ENCODE assay signal across 24 cellular contexts in genomic region chr15:99514306-99514705, GRCh38. TPM values are rescaled to one million over a fixed set of nuclear protein-coding genes. Genes with fewer than 3 reads are reported as not detected.
DNase-seq lines count a peak whose midpoint lies in the region; ATAC-seq, FAIRE-seq and TF ChIP-seq lines count a peak whose summit lies in the region.
"Had no signal": no experiment of that assay in that cellular context is flagged by ENCODE, and none has a peak within 500 bp of the region (broad histone marks: within the 10 kb centered on the region; RNA-seq: fewer than 3 reads in every experiment).

No MANE protein-coding gene starts in this region.

- no peaks in the 10 kb centered on the region for H3K36me3 ChIP-seq in Karpas-422 (ENCODE audit: insufficient read depth, low read length)
- no peaks in the 10 kb centered on the region for H3K36me3 ChIP-seq in bronchial epithelial cell (ENCODE audit: control insufficient read depth, insufficient read depth, low read length)
- H3K36me3 ChIP-seq in spleen = no peaks in the 10 kb centered on the region
- no peaks in the 10 kb centered on the region for H3K36me3 ChIP-seq in left lung
- H3K36me3 ChIP-seq in mammary epithelial cell (ENCODE audit: insufficient read depth, low read length) = no peaks in the 10 kb centered on the region
- H3K36me3 ChIP-seq: esophagus muscularis mucosa, Peyer's patch, right atrium auricular region, SJSA1 had no signal

- intact Hi-C loops in activated CD4-positive, alpha-beta T cell treated with anti-CD3 and anti-CD28 coated beads for 36 hours (cut with DNase I, micrococcal nuclease) = no loop called here
- intact Hi-C loops in spleen (cut with DNase I; ENCODE audit: low total_unique reads) = no loop called here
- intact Hi-C loops in left lung (cut with DNase I) = no loop called here
- intact Hi-C loops in mammary epithelial cell (cut with micrococcal nuclease) = loop anchor here (5.0 kb wide), 1 partner anchor 107 kb away; no protein-coding TSS in a partner anchor

- POLR2A ChIA-PET in activated CD4-positive, alpha-beta T cell treated with anti-CD3 and anti-CD28 coated beads for 36 hours (lab: Charles Lee) = no interaction called here

- TF ChIP-seq POLR2A in spleen (IDR thresholded peaks at IDR 0.05) = no peak

- H3K4me3 Mint-ChIP-seq in activated CD4-positive, alpha-beta T cell treated with anti-CD3 and anti-CD28 coated beads for 36 hours = no peak overlapping the region
- H3K4me3 Mint-ChIP-seq: T-helper 2 cell treated with Interferon-gamma antibody and Interleukin-4, amounts not matched to agents 5 μg/mL and 100 μg/mL, for 36 hours; type B pancreatic cell had no signal

- no peak overlapping the region for H3K9ac ChIP-seq in Karpas-422 (ENCODE audit: low read length)
- no peak overlapping the region for H3K9ac ChIP-seq in mammary epithelial cell (ENCODE audit: insufficient read depth, low read length)

- peaks cover 14% of the 10 kb centered on the region for H3K4me1 Mint-ChIP-seq in activated CD4-positive, alpha-beta T cell treated with anti-CD3 and anti-CD28 coated beads for 36 hours

- BruUV-seq in mammary epithelial cell (replicated peaks; lab: Mats Ljungman, UMichigan) = no TSS peak

- no peak overlapping the region for H3K27ac Mint-ChIP-seq in activated CD4-positive, alpha-beta T cell treated with anti-CD3 and anti-CD28 coated beads for 36 hours
- H3K27ac Mint-ChIP-seq: T-helper 2 cell treated with Interferon-gamma antibody and Interleukin-4, amounts not matched to agents 5 μg/mL and 100 μg/mL, for 36 hours; type B pancreatic cell had no signal

- H3K9me3 ChIP-seq in Karpas-422 (ENCODE audit: low read length) (peaks cover 6% of the 10 kb centered on the region; the same call in 1 of the 2 replicates), spleen (peaks cover 0 to 5% (median 0%) of the 10 kb centered on the region in 8 donors), left lung (no peaks in the 10 kb centered on the region), mammary epithelial cell (replicated peaks; ENCODE audit: insufficient read depth, low read length) (no peaks in the 10 kb centered on the region)
- H3K9me3 ChIP-seq: Caco-2, esophagus muscularis mucosa, Peyer's patch, right atrium auricular region, SJSA1 had no signal

- no peaks in the 10 kb centered on the region for H3K36me3 Mint-ChIP-seq in activated CD4-positive, alpha-beta T cell treated with anti-CD3 and anti-CD28 coated beads for 36 hours (ENCODE audit: low read depth)
- H3K36me3 Mint-ChIP-seq: type B pancreatic cell had no signal

- H3K79me2 ChIP-seq in Karpas-422 (ENCODE audit: low read length) = no peaks in the 10 kb centered on the region
- no peaks in the 10 kb centered on the region for H3K79me2 ChIP-seq in mammary epithelial cell (ENCODE audit: insufficient read depth, low read length)

- in situ Hi-C loops in mammary epithelial cell (cut with MboI; ENCODE audit: low sequenced_read_pairs in 2 of 2) = no loop called here

- no peaks in the 10 kb centered on the region for H3K9me3 Mint-ChIP-seq in activated CD4-positive, alpha-beta T cell treated with anti-CD3 and anti-CD28 coated beads for 36 hours (ENCODE audit: low read depth)
- H3K9me3 Mint-ChIP-seq: T-helper 2 cell treated with Interferon-gamma antibody and Interleukin-4, amounts not matched to agents 5 μg/mL and 100 μg/mL, for 36 hours; type B pancreatic cell had no signal

- no peak for TF ChIP-seq CTCF in bronchial epithelial cell (IDR thresholded peaks at IDR 0.05; ENCODE audit: insufficient read depth, low read length, severe bottlenecking)
- no peak for TF ChIP-seq CTCF in spleen (IDR thresholded peaks at IDR 0.05 in 8 of 11, conservative IDR thresholded peaks at IDR 0.05 in 3 of 11)
- TF ChIP-seq CTCF in left lung (IDR thresholded peaks at IDR 0.05) = no peak
- no peak for TF ChIP-seq CTCF in mammary epithelial cell (conservative IDR thresholded peaks at IDR 0.05 in 1 of 2, IDR thresholded peaks at IDR 0.05 in 1 of 2; ENCODE audit: extremely low read depth in 1 of 2, insufficient read depth in 1 of 2, low read depth in 1 of 2, low read length in 2 of 2)

- H2AFZ ChIP-seq in Karpas-422 (ENCODE audit: low read length) = peak overlapping the region; percentile 50
- H2AFZ ChIP-seq in mammary epithelial cell (ENCODE audit: low read depth, low read length) = no peak overlapping the region

- H3K27ac ChIP-seq in Karpas-422 (ENCODE audit: low read length) (peak overlapping the region; percentile 98), spleen (peak overlapping the region in 3 of 8 donors; percentile 32 to 82 (median 75)), left lung (no peak overlapping the region), mammary epithelial cell (ENCODE audit: insufficient read depth, low read depth, low read length) (no peak overlapping the region)
- H3K27ac ChIP-seq: 22Rv1, esophagus muscularis mucosa, right atrium auricular region, SJSA1 had no signal

- H3K4me2 ChIP-seq in Karpas-422 (ENCODE audit: low read depth, low read length, poor library complexity, severe bottlenecking) = no peak overlapping the region
- no peak overlapping the region for H3K4me2 ChIP-seq in mammary epithelial cell (ENCODE audit: insufficient read depth, low read depth, low read length)

- H3K27me3 ChIP-seq in Karpas-422 (ENCODE audit: low read length) (no peaks in the 10 kb centered on the region), bronchial epithelial cell (ENCODE audit: control insufficient read depth, insufficient read depth, low read length) (no peaks in the 10 kb centered on the region), spleen (replicated peaks in 1 of 7) (no peaks in the 10 kb centered on the region), left lung (no peaks in the 10 kb centered on the region), mammary epithelial cell (ENCODE audit: insufficient read depth, low read length) (no peaks in the 10 kb centered on the region)
- H3K27me3 ChIP-seq: esophagus muscularis mucosa, Peyer's patch, right atrium auricular region, SJSA1 had no signal

- H3K4me1 ChIP-seq in Karpas-422 (ENCODE audit: low read length) (peaks cover 69% of the 10 kb centered on the region), spleen (peaks cover under 1 to 61% (median 43%) of the 10 kb centered on the region in 6 donors), left lung (peaks cover 15 to 34% of the 10 kb centered on the region in 2 donors), mammary epithelial cell (ENCODE audit: insufficient read depth, low read length) (no peaks in the 10 kb centered on the region)
- H3K4me1 ChIP-seq: Caco-2, Peyer's patch, SJSA1 had no signal

- no peak for FAIRE-seq in bronchial epithelial cell (lab: Jason Lieb, UNC)

- H3K27me3 Mint-ChIP-seq in activated CD4-positive, alpha-beta T cell treated with anti-CD3 and anti-CD28 coated beads for 36 hours = no peaks in the 10 kb centered on the region
- H3K27me3 Mint-ChIP-seq: type B pancreatic cell had no signal

- WGBS in spleen, 5 donors = 61 to 83% (median 74%) methylated on average over 5 of the region's 5 CpGs
- WGBS in mammary epithelial cell (ENCODE audit: low coverage, missing lambda C conversion rate) = 100% methylated on average over 5 of the region's 5 CpGs

- no peaks in the 10 kb centered on the region for H3K9me2 ChIP-seq in Karpas-422 (replicated peaks; ENCODE audit: insufficient read depth, low read length)

- no peak for ATAC-seq in activated CD4-positive, alpha-beta T cell treated with anti-CD3 and anti-CD28 coated beads for 36 hours
- no peak for ATAC-seq in left lung
- ATAC-seq: left ventricle myocardium superior had no signal

- DNase-seq in activated CD4-positive, alpha-beta T cell treated with anti-CD3 and anti-CD28 coated beads for 36 hours = peak; percentile 37
- no peak for DNase-seq in activated CD4-positive, alpha-beta T cell treated with anti-CD3 and anti-CD28 coated beads for 4 hours
- DNase-seq in Karpas-422 (no peak), bronchial epithelial cell (ENCODE audit: low read depth) (peak; percentile 4), spleen (peak; percentile 51), left lung (no peak), mammary epithelial cell (no peak), NCI-H446 treated with DMSO at 0.1 percent for 48 hours (lab: John Stamatoyannopoulos, UW) (no peak)
- DNase-seq: activated effector memory CD4-positive, alpha-beta T cell treated with Interleukin-2 at 50 U/mL for 16 hours; Caco-2; cerebellar nuclear complex; effector CD4-positive, alpha-beta T cell; HCEC 1CT; left ventricle myocardium superior; NCI-H1694 treated with DMSO at 0.1 percent for 48 hours; NCI-H82; occipital lobe; Peyer's patch had no signal

- CTCF ChIA-PET in activated CD4-positive, alpha-beta T cell treated with anti-CD3 and anti-CD28 coated beads for 36 hours (lab: Charles Lee) = no interaction called here
- CTCF ChIA-PET in mammary epithelial cell (lab: Charles Lee; ENCODE audit: low non-redundant PET) = no interaction called here

- dilution Hi-C loops in mammary epithelial cell (cut with HindIII; ENCODE audit: low sequenced_read_pairs) = no loop called here

- H3K4me3 ChIP-seq in Karpas-422 (ENCODE audit: low read length) = no peak overlapping the region
- H3K4me3 ChIP-seq in bronchial epithelial cell (ENCODE audit: low read depth, low read length) = no peak overlapping the region
- no peak overlapping the region for H3K4me3 ChIP-seq in spleen
- H3K4me3 ChIP-seq in left lung = no peak overlapping the region
- H3K4me3 ChIP-seq in mammary epithelial cell (replicated peaks in 1 of 3; ENCODE audit: insufficient read depth in 1 of 3, low read depth in 2 of 3, low read length in 3 of 3) = no peak overlapping the region
- H3K4me3 ChIP-seq: esophagus muscularis mucosa, Peyer's patch, right atrium auricular region, SJSA1 had no signal

- H4K20me1 ChIP-seq in Karpas-422 (ENCODE audit: insufficient read depth, low read depth, low read length) (no peaks in the 10 kb centered on the region), mammary epithelial cell (ENCODE audit: insufficient read depth, low read length) (no peaks in the 10 kb centered on the region)

RNA-seq across cellular contexts. Expression of gene MEF2A, which starts 51.5 kb away (rescaled TPM):
- 10 to 100 TPM; 16.5 to 20.9 TPM for total RNA-seq in activated CD4-positive, alpha-beta T cell treated with anti-CD3 and anti-CD28 coated beads for 36 hours
- 98.2 and 144 TPM in 2 replicates for total RNA-seq in Karpas-422 (2014; rRNA removed; shearing (Covaris generic); ENCODE audit: low replicate concordance)
- total RNA-seq in bronchial epithelial cell (11.1 and 13.4 TPM in 2 replicates), spleen (100 to 1,000 TPM in 3 of 7 donors, 10 to 100 TPM in 4; 74.2 to 143 (median 96.4) TPM), left lung (10 to 100 TPM; 56.1 to 68.1 TPM), mammary epithelial cell (10 to 100 TPM; 39.8 to 46.0 TPM)
- polyA plus RNA-seq in spleen (10 to 100 TPM; 21.9 to 27.8 (median 27.2) TPM), mammary epithelial cell (19.0 TPM)
- polyA minus RNA-seq in mammary epithelial cell = 26.4 TPM

Comparison
In these comparisons a context has a peak if more than half of its experiments do, and no peak if none do; other contexts are left out.
1. DNase-seq: peak in activated CD4-positive, alpha-beta T cell treated with anti-CD3 and anti-CD28 coated beads for 36 hours (single experiment), bronchial epithelial cell (single experiment) and spleen (single experiment); none in activated CD4-positive, alpha-beta T cell treated with anti-CD3 and anti-CD28 coated beads for 4 hours (0 of 2), Karpas-422 (single experiment), left lung (0 of 2), mammary epithelial cell (single experiment) and NCI-H446 treated with DMSO at 0.1 percent for 48 hours (single experiment).